31 cellular contexts compared by ENCODE assay signal in genomic region chr10:104033966-104034365, GRCh38. TPM values are rescaled to one million over a fixed set of nuclear protein-coding genes. Genes with fewer than 3 reads are reported as not detected.
A peak's percentile ranks its signal among the peaks of the same experiment; 100 is the strongest.
DNase-seq lines count a peak whose midpoint lies in the region; ATAC-seq and TF ChIP-seq lines count a peak whose summit lies in the region.
"Had no signal": no experiment of that assay in that cellular context is flagged by ENCODE, and none has a peak within 500 bp of the region (broad histone marks: within the 10 kb centered on the region; RNA-seq: fewer than 3 reads in every experiment).

No MANE protein-coding gene starts in this region.

- 83 to 95% (median 88%) methylated on average over 11 of the region's 11 CpGs for WGBS in spleen, 5 donors

- TF ChIP-seq POLR2A in NB4 (IDR thresholded peaks at IDR 0.05; ENCODE audit: extremely low read depth, insufficient read length), result no peak
- no peak for TF ChIP-seq POLR2A in spleen (IDR thresholded peaks at IDR 0.05)

- H3K4me1 Mint-ChIP-seq in GM23338, result peaks cover 26% of the 10 kb centered on the region
- H3K4me1 Mint-ChIP-seq in glutamatergic neuron (ENCODE audit: low read depth, unreplicated experiment), result peaks cover 26% of the 10 kb centered on the region
- H3K4me1 Mint-ChIP-seq: activated CD4-positive, alpha-beta memory T cell treated with anti-CD3 and anti-CD28 coated beads, Interleukin-2, amount 10 ng/mL, durations not matched to agents 7 days and 5 days; activated naive CD4-positive, alpha-beta T cell treated with anti-CD3 and anti-CD28 coated beads, Interleukin-2, amount 50 U/mL, for 24 hours; immature natural killer cell had no signal

- no peaks in the 10 kb centered on the region for H3K27me3 ChIP-seq in GM23338 (ENCODE audit: insufficient read depth)
- no peaks in the 10 kb centered on the region for H3K27me3 ChIP-seq in spleen (replicated peaks in 1 of 7)
- no peaks in the 10 kb centered on the region for H3K27me3 ChIP-seq in BE2C
- H3K27me3 ChIP-seq: breast epithelium, upper lobe of left lung had no signal

- H3K4me2 ChIP-seq in GM23338, result no peak overlapping the region
- H3K4me2 ChIP-seq: PC-9 had no signal

- TF ChIP-seq CTCF in GM23338 (conservative IDR thresholded peaks at IDR 0.05; ENCODE audit: low read depth in 2 of 2) (no peak), NB4 (IDR thresholded peaks at IDR 0.05; ENCODE audit: low read depth, low read length) (no peak), glutamatergic neuron (IDR thresholded peaks at IDR 0.05; ENCODE audit: partially characterized antibody, unreplicated experiment) (no peak), spleen (IDR thresholded peaks at IDR 0.05 in 8 of 11, conservative IDR thresholded peaks at IDR 0.05 in 3 of 11) (no peak), BE2C (IDR thresholded peaks at IDR 0.05; ENCODE audit: low read depth, low read length) (no peak)

- H3K9me3 ChIP-seq in spleen, result no peaks in the 10 kb centered on the region
- no peaks in the 10 kb centered on the region for H3K9me3 ChIP-seq in BE2C
- H3K9me3 ChIP-seq: breast epithelium, upper lobe of left lung had no signal

- no peaks in the 10 kb centered on the region for H3F3A ChIP-seq in GM23338 (replicated peaks; ENCODE audit: low read depth)

- ATAC-seq in GM23338, result no peak
- no peak for ATAC-seq in HG03469 (IDR thresholded peaks at IDR 0.05; ENCODE audit: unreplicated experiment)
- ATAC-seq: activated CD4-positive, CD25-positive, alpha-beta regulatory T cell treated with anti-CD3 and anti-CD28 coated beads, Interleukin-2, amount 50 U/mL, for 24 hours; sciatic nerve had no signal

- H3K27ac ChIP-seq in GM23338 (ENCODE audit: low read depth) (no peak overlapping the region), spleen (peak overlapping the region in 5 of 8 donors; percentile 64 to 81 (median 77))
- H3K27ac ChIP-seq: PC-9 had no signal

- H3K9me3 Mint-ChIP-seq in GM23338 (no peaks in the 10 kb centered on the region; the same call in 2 of the 3 replicates), glutamatergic neuron (ENCODE audit: unreplicated experiment) (peaks cover 16% of the 10 kb centered on the region)
- H3K9me3 Mint-ChIP-seq: activated CD4-positive, alpha-beta memory T cell treated with anti-CD3 and anti-CD28 coated beads, Interleukin-2, amount 10 ng/mL, durations not matched to agents 7 days and 5 days; activated naive CD4-positive, alpha-beta T cell treated with anti-CD3 and anti-CD28 coated beads, Interleukin-2, amount 50 U/mL, for 24 hours; activated T-helper 2 cell treated with anti-CD3 and anti-CD28 coated beads, Interferon-gamma antibody, Interleukin-2, Interleukin-4, amounts not matched to agents 10 μg/mL and 5 μg/mL and 100 μg/mL, durations not matched to agents 14 hours and 24 hours and 36 hours; CD14-positive monocyte; immature natural killer cell had no signal

- H3K27ac Mint-ChIP-seq in GM23338, result peak overlapping the region; percentile 42; the same call in 1 of the 2 replicates
- H3K27ac Mint-ChIP-seq in glutamatergic neuron (ENCODE audit: unreplicated experiment), result peak overlapping the region; percentile 45
- H3K27ac Mint-ChIP-seq: activated CD4-positive, alpha-beta memory T cell treated with anti-CD3 and anti-CD28 coated beads, Interleukin-2, amount 10 ng/mL, durations not matched to agents 7 days and 5 days; activated naive CD4-positive, alpha-beta T cell treated with anti-CD3 and anti-CD28 coated beads, Interleukin-2, amount 50 U/mL, for 24 hours; activated T-helper 2 cell treated with anti-CD3 and anti-CD28 coated beads, Interferon-gamma antibody, Interleukin-2, Interleukin-4, amounts not matched to agents 10 μg/mL and 5 μg/mL and 100 μg/mL, durations not matched to agents 14 hours and 24 hours and 36 hours had no signal

- H3K36me3 ChIP-seq in GM23338 (ENCODE audit: insufficient read depth) (no peaks in the 10 kb centered on the region), spleen (peaks cover 0 to 46% (median 2%) of the 10 kb centered on the region in 6 donors), BE2C (no peaks in the 10 kb centered on the region)
- H3K36me3 ChIP-seq: breast epithelium had no signal

- peaks cover 15% of the 10 kb centered on the region for H3K4me1 ChIP-seq in GM23338 (ENCODE audit: insufficient read depth)
- H3K4me1 ChIP-seq in spleen, result peaks cover 0 to 19% (median 0%) of the 10 kb centered on the region in 6 donors
- H3K4me1 ChIP-seq in BE2C, result no peaks in the 10 kb centered on the region
- H3K4me1 ChIP-seq: breast epithelium, upper lobe of left lung had no signal

- DNase-seq in GM23338 (ENCODE audit: low spot score) (no peak), NB4 (ENCODE audit: low read depth) (peak; percentile 30), glutamatergic neuron (no peak), spleen (no peak), DMS 273 treated with DMSO at 0.1 percent for 48 hours (lab: John Stamatoyannopoulos, UW) (no peak), BE2C (no peak)
- DNase-seq: activated CD4-positive, alpha-beta memory T cell treated with anti-CD3 and anti-CD28 coated beads, Interleukin-2, amount 10 ng/mL, durations not matched to agents 7 days and 5 days; activated T-cell treated with anti-CD3 and anti-CD28 coated beads for 4 hours; DND-41; effector CD4-positive, alpha-beta T cell; immature natural killer cell; mesenchymal stem cell; MV-4-11; NCI-H1436 treated with DMSO at 0.1 percent for 48 hours; NCI-H2081 treated with DMSO at 0.1 percent for 48 hours; NCI-H2227 treated with DMSO at 0.1 percent for 48 hours; NCI-H69; PC-9; Right ventricle myocardium superior; stimulated activated CD4-positive, alpha-beta T cell treated with anti-CD3 and anti-CD28 coated beads, Interleukin-4, amount 100 ng/mL, for 1 hour had no signal

- no peaks in the 10 kb centered on the region for H4K20me1 ChIP-seq in GM23338 (replicated peaks; ENCODE audit: insufficient read depth)

- intact Hi-C loops in spleen (cut with DNase I; ENCODE audit: low total_unique reads), result no loop called here

- H3K9me2 ChIP-seq in GM23338 (ENCODE audit: insufficient read depth), result no peaks in the 10 kb centered on the region

- no peak overlapping the region for H2AFZ ChIP-seq in GM23338
- H2AFZ ChIP-seq: PC-9 had no signal

- H3K4me3 ChIP-seq in GM23338 (no peak overlapping the region), NB4 (ENCODE audit: low read depth, low read length) (no peak overlapping the region), spleen (no peak overlapping the region), BE2C (ENCODE audit: low read depth, low read length) (no peak overlapping the region)
- H3K4me3 ChIP-seq: breast epithelium, PC-9, upper lobe of left lung had no signal

- H3K27me3 Mint-ChIP-seq in GM23338 (ENCODE audit: insufficient read depth, low read depth, poor library complexity) (peaks cover 9% of the 10 kb centered on the region), glutamatergic neuron (ENCODE audit: unreplicated experiment) (peaks cover 16% of the 10 kb centered on the region)
- H3K27me3 Mint-ChIP-seq: activated CD4-positive, alpha-beta memory T cell treated with anti-CD3 and anti-CD28 coated beads, Interleukin-2, amount 10 ng/mL, durations not matched to agents 7 days and 5 days; activated naive CD4-positive, alpha-beta T cell treated with anti-CD3 and anti-CD28 coated beads, Interleukin-2, amount 50 U/mL, for 24 hours had no signal

- H3K4me3 Mint-ChIP-seq in GM23338, result no peak overlapping the region
- H3K4me3 Mint-ChIP-seq in glutamatergic neuron (ENCODE audit: unreplicated experiment), result no peak overlapping the region
- H3K4me3 Mint-ChIP-seq: activated CD4-positive, alpha-beta memory T cell treated with anti-CD3 and anti-CD28 coated beads, Interleukin-2, amount 10 ng/mL, durations not matched to agents 7 days and 5 days; activated naive CD4-positive, alpha-beta T cell treated with anti-CD3 and anti-CD28 coated beads, Interleukin-2, amount 50 U/mL, for 24 hours; CD14-positive monocyte; immature natural killer cell had no signal

- H3K36me3 Mint-ChIP-seq in GM23338 (ENCODE audit: low read depth), result no peaks in the 10 kb centered on the region
- H3K36me3 Mint-ChIP-seq in glutamatergic neuron (ENCODE audit: unreplicated experiment), result peaks cover 10% of the 10 kb centered on the region

- no peaks in the 10 kb centered on the region for H3K79me2 ChIP-seq in GM23338 (replicated peaks; ENCODE audit: insufficient read depth)

TF ChIP-seq in GM23338, 12 proteins besides CTCF, POLR2A, EP300 and RAD21:
- TF ChIP-seq JUNB (IDR thresholded peaks at IDR 0.05; ENCODE audit: unreplicated experiment), result no peak

RNA-seq across cellular contexts. Expression of gene COL17A1, which starts 51.7 kb away (rescaled TPM):
- 0.04 and 1.3 TPM in 2 replicates for total RNA-seq in GM23338 (2014; rRNA removed; shearing (Covaris generic))
- polyA plus RNA-seq in GM23338 (2016; fragmentation: Nextera tagmentation; extraction: Ambion mirVana) (0.64 and 1.1 TPM in 2 replicates), spleen (1 to 10 TPM in 2 of 3 donors, under 1 TPM in 1; 0.50 to 2.0 (median 1.3) TPM)
- total RNA-seq in glutamatergic neuron (ENCODE audit: unreplicated experiment) (not detected), spleen (1 to 10 TPM in 6 of 7 donors, under 1 TPM in 1; 0.52 to 5.9 (median 1.8) TPM)
- not detected for polyA plus RNA-seq in BE2C (2012; ENCODE audit: insufficient read depth, insufficient read length, low read depth)
- total RNA-seq: activated CD4-positive, alpha-beta memory T cell treated with anti-CD3 and anti-CD28 coated beads, Interleukin-2, amount 10 ng/mL, durations not matched to agents 7 days and 5 days; activated T-helper 2 cell treated with anti-CD3 and anti-CD28 coated beads, Interferon-gamma antibody, Interleukin-2, Interleukin-4, amounts not matched to agents 10 μg/mL and 5 μg/mL and 100 μg/mL, durations not matched to agents 14 hours and 24 hours and 36 hours; LHCN-M2; Right ventricle myocardium superior; T-helper 2 cell treated with Interferon-gamma antibody and Interleukin-4, amounts not matched to agents 100 ng/mL and 5 ng/mL, for 36 hours had no signal
- polyA plus RNA-seq: CD14-positive monocyte, immature natural killer cell, neural cell had no signal
